In genomic region chr17:46942441-46943217, GRCh38 we compare ENCODE assay signal across 9 cellular contexts. TPM values are rescaled to one million over a fixed set of nuclear protein-coding genes. Genes with fewer than 3 reads are reported as not detected.
DNase-seq lines count a peak whose midpoint lies in the region; ATAC-seq and TF ChIP-seq lines count a peak whose summit lies in the region.
"Had no signal": no experiment of that assay in that cellular context is flagged by ENCODE, and none has a peak within 500 bp of the region (broad histone marks: within the 10 kb centered on the region; RNA-seq: fewer than 3 reads in every experiment).

No MANE protein-coding gene starts in this region.

- no peak overlapping the region for H3K27ac ChIP-seq in CD8-positive, alpha-beta memory T cell (ENCODE audit: low read depth, low read length)
- no peak overlapping the region for H3K27ac ChIP-seq in HL-60 (replicated peaks)
- H3K27ac ChIP-seq in tibial artery: no peak overlapping the region

- POLR2A ChIA-PET in CD8-positive, alpha-beta memory T cell (lab: Charles Lee): no interaction called here

- H3K27me3 ChIP-seq in CD8-positive, alpha-beta memory T cell (ENCODE audit: insufficient read depth, low read length, poor library complexity, severe bottlenecking): no peaks in the 10 kb centered on the region
- H3K27me3 ChIP-seq in HL-60 (ENCODE audit: insufficient read depth, poor library complexity, severe bottlenecking) (no peaks in the 10 kb centered on the region), tibial artery (peaks cover 0 to 2% of the 10 kb centered on the region in 2 donors)

- no peak for TF ChIP-seq POLR2A in erythroblast (IDR thresholded peaks at IDR 0.05; ENCODE audit: low read length)

- no peak overlapping the region for H3K4me3 Mint-ChIP-seq in CD8-positive, alpha-beta memory T cell
- H3K4me3 Mint-ChIP-seq in activated CD8-positive, alpha-beta memory T cell treated with anti-CD3 and anti-CD28 coated beads, Interleukin-2, amount 10 ng/mL, durations not matched to agents 7 days and 5 days: no peak overlapping the region

- ATAC-seq in activated CD8-positive, alpha-beta memory T cell treated with anti-CD3 and anti-CD28 coated beads, Interleukin-2, amount 10 ng/mL, durations not matched to agents 7 days and 5 days: peak; percentile 50
- ATAC-seq in GM21723 (IDR thresholded peaks at IDR 0.05; ENCODE audit: unreplicated experiment): no peak

- intact Hi-C loops in tibial artery (cut with DNase I; ENCODE audit: low total_unique reads): loop anchor here (5.0 kb wide), 1 partner anchor 55 kb away; no protein-coding TSS in a partner anchor

- no peaks in the 10 kb centered on the region for H3K27me3 Mint-ChIP-seq in CD8-positive, alpha-beta memory T cell
- H3K27me3 Mint-ChIP-seq in activated CD8-positive, alpha-beta memory T cell treated with anti-CD3 and anti-CD28 coated beads, Interleukin-2, amount 10 ng/mL, durations not matched to agents 7 days and 5 days: no peaks in the 10 kb centered on the region

- TF ChIP-seq CTCF in HL-60 (IDR thresholded peaks at IDR 0.05; ENCODE audit: insufficient read depth, low read length) (peak; percentile 80), tibial artery (IDR thresholded peaks at IDR 0.05) (peak; percentile 63 to 73)

- H3K36me3 Mint-ChIP-seq in CD8-positive, alpha-beta memory T cell: peaks cover 4 to 40% (median 10%) of the 10 kb centered on the region in 3 donors
- H3K36me3 Mint-ChIP-seq in activated CD8-positive, alpha-beta memory T cell treated with anti-CD3 and anti-CD28 coated beads, Interleukin-2, amount 10 ng/mL, durations not matched to agents 7 days and 5 days: peaks cover 13% of the 10 kb centered on the region

- no peaks in the 10 kb centered on the region for H3K9me3 Mint-ChIP-seq in CD8-positive, alpha-beta memory T cell
- no peaks in the 10 kb centered on the region for H3K9me3 Mint-ChIP-seq in activated CD8-positive, alpha-beta memory T cell treated with anti-CD3 and anti-CD28 coated beads, Interleukin-2, amount 10 ng/mL, durations not matched to agents 7 days and 5 days (ENCODE audit: low read depth)

- H3K36me3 ChIP-seq in CD8-positive, alpha-beta memory T cell (ENCODE audit: insufficient read depth, low read length): peaks cover 18% of the 10 kb centered on the region
- H3K36me3 ChIP-seq in tibial artery: peaks cover 15 to 33% (median 33%) of the 10 kb centered on the region in 3 donors

- no peak overlapping the region for H3K4me3 ChIP-seq in CD8-positive, alpha-beta memory T cell (ENCODE audit: low read length)
- no peak overlapping the region for H3K4me3 ChIP-seq in HL-60 (replicated peaks; ENCODE audit: insufficient read depth, low read length)
- H3K4me3 ChIP-seq in tibial artery: no peak overlapping the region

- peak overlapping the region in 4 of 8 donors; percentile 14 to 78 (median 66) for H3K27ac Mint-ChIP-seq in CD8-positive, alpha-beta memory T cell
- H3K27ac Mint-ChIP-seq in activated CD8-positive, alpha-beta memory T cell treated with anti-CD3 and anti-CD28 coated beads, Interleukin-2, amount 10 ng/mL, durations not matched to agents 7 days and 5 days: no peak overlapping the region

- H3K4me1 ChIP-seq in CD8-positive, alpha-beta memory T cell (ENCODE audit: insufficient read depth, low read length): peaks cover 12% of the 10 kb centered on the region
- peaks cover 0 to 22% (median 17%) of the 10 kb centered on the region in 4 donors for H3K4me1 ChIP-seq in tibial artery

- no peaks in the 10 kb centered on the region for H3K9me3 ChIP-seq in CD8-positive, alpha-beta memory T cell (ENCODE audit: low read length)
- H3K9me3 ChIP-seq in tibial artery: no peaks in the 10 kb centered on the region

- peaks cover 13 to 22% (median 18%) of the 10 kb centered on the region in 3 donors for H3K4me1 Mint-ChIP-seq in CD8-positive, alpha-beta memory T cell
- H3K4me1 Mint-ChIP-seq in activated CD8-positive, alpha-beta memory T cell treated with anti-CD3 and anti-CD28 coated beads, Interleukin-2, amount 10 ng/mL, durations not matched to agents 7 days and 5 days: peaks cover 22% of the 10 kb centered on the region

- DNase-seq in CD8-positive, alpha-beta memory T cell: peak; percentile 10 to 61 (median 21)
- DNase-seq in HL-60 (ENCODE audit: low read depth in 1 of 2, low spot score in 1 of 2): peak; percentile 23 to 57
- peak; percentile 35 for DNase-seq in NCI-H774 (lab: John Stamatoyannopoulos, UW)
- DNase-seq in activated CD8-positive, alpha-beta memory T cell treated with anti-CD3 and anti-CD28 coated beads, Interleukin-2, amount 10 ng/mL, durations not matched to agents 7 days and 5 days: peak; percentile 63
- DNase-seq in erythroblast (lab: John Stamatoyannopoulos, UW): peak; percentile 60 to 77
- peak; percentile 58 for DNase-seq in mucosa of gallbladder (ENCODE audit: low spot score)
- peak; percentile 63 to 79 for DNase-seq in tibial artery

- CTCF ChIA-PET in CD8-positive, alpha-beta memory T cell (lab: Charles Lee): interaction anchor here (1.0 to 2.7 kb wide), 9 partner anchors 12 to 667 kb away, joined by 3 to 9 read pairs (median 6); no protein-coding TSS in a partner anchor
- CTCF ChIA-PET in activated CD8-positive, alpha-beta memory T cell treated with anti-CD3 and anti-CD28 coated beads, Interleukin-2, amount 10 ng/mL, durations not matched to agents 7 days and 5 days (lab: Charles Lee): interaction anchor here (0.6 to 4.0 kb wide), 23 partner anchors 9 to 373 kb away, joined by 3 to 22 read pairs (median 4); partner anchors contain the start of gene RPRML

RNA-seq across cellular contexts. Expression of gene GOSR2, which starts 19.7 kb away (rescaled TPM):
- 10 to 100 TPM; 61.1 to 62.4 TPM for total RNA-seq in CD8-positive, alpha-beta memory T cell
- polyA plus RNA-seq in CD8-positive, alpha-beta memory T cell: 50.6 TPM
- 10 to 100 TPM; 53.1 to 57.8 TPM for total RNA-seq in activated CD8-positive, alpha-beta memory T cell treated with anti-CD3 and anti-CD28 coated beads, Interleukin-2, amount 10 ng/mL, durations not matched to agents 7 days and 5 days
- total RNA-seq in mucosa of gallbladder: 47.8 TPM

RNA-seq across cellular contexts. Expression of gene RPRML, which starts 36.4 kb away (rescaled TPM):
- total RNA-seq in CD8-positive, alpha-beta memory T cell: not detected
- polyA plus RNA-seq in CD8-positive, alpha-beta memory T cell: not detected
- not detected for total RNA-seq in activated CD8-positive, alpha-beta memory T cell treated with anti-CD3 and anti-CD28 coated beads, Interleukin-2, amount 10 ng/mL, durations not matched to agents 7 days and 5 days
- total RNA-seq in mucosa of gallbladder: not detected
- total RNA-seq: T-helper 2 cell treated with Interferon-gamma antibody and Interleukin-4, amounts not matched to agents 100 ng/mL and 5 ng/mL, for 36 hours had no signal

Comparison
In these comparisons a context has a peak if more than half of its experiments do, and no peak if none do; other contexts are left out.
1. DNase-seq: peak in every context shown above with its lines; median percentile 71 in tibial artery; 68 in erythroblast; 63 in activated CD8-positive, alpha-beta memory T cell treated with anti-CD3 and anti-CD28 coated beads, Interleukin-2, amount 10 ng/mL, durations not matched to agents 7 days and 5 days; 58 in mucosa of gallbladder; 40 in HL-60; 35 in NCI-H774; 21 in CD8-positive, alpha-beta memory T cell.